In the genomic region with DNA sequence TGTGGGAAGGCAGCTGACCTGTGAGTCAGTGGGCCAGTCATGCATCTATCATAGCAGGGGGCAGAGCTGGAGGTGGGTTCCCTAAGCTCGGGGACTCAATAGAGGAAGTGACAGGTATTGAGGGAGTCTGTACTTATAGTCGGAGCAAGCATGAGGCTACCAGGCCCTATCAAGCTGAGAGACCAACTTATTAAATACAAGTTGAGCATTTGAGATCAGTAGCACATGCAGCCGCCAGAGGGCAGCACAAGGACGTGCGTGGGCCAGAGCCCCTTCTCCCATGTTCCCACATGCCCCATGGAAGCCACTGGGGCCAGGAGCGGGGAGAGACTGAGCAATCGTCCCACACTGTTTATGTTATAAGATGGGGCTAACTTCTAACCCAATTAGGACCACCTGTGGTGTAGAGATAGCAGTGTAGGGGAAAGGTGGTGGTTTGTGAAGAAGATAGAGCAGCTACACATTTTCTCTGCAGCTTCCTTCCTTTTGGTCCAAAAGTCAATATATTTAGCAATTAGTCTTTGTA, we compare ENCODE assay signal across 8 cellular contexts. TPM values are rescaled to one million over a fixed set of nuclear protein-coding genes. Genes with fewer than 3 reads are reported as not detected.
DNase-seq lines count a peak whose midpoint lies in the region; ATAC-seq, FAIRE-seq and TF ChIP-seq lines count a peak whose summit lies in the region.

No MANE protein-coding gene starts in this region.

- no peak overlapping the region for H3K27ac Mint-ChIP-seq in activated CD4-positive, alpha-beta T cell treated with anti-CD3 and anti-CD28 coated beads, Interleukin-2, amount 10 ng/mL, durations not matched to agents 24 days and 14 days
- no peak overlapping the region for H3K27ac Mint-ChIP-seq in effector memory CD8-positive, alpha-beta T cell
- H3K27ac Mint-ChIP-seq in naive thymus-derived CD4-positive, alpha-beta T cell = no peak overlapping the region

- TF ChIP-seq CTCF in D721Med (IDR thresholded peaks at IDR 0.05; ENCODE audit: insufficient read depth, missing control alignments) (peak; percentile 71), upper lobe of left lung (IDR thresholded peaks at IDR 0.05) (peak; percentile 22 to 61 (median 40))

- TF ChIP-seq POLR2A in upper lobe of left lung (IDR thresholded peaks at IDR 0.05) = no peak

- H3K4me3 Mint-ChIP-seq in activated CD4-positive, alpha-beta T cell treated with anti-CD3 and anti-CD28 coated beads, Interleukin-2, amount 10 ng/mL, durations not matched to agents 24 days and 14 days = no peak overlapping the region
- H3K4me3 Mint-ChIP-seq in effector memory CD8-positive, alpha-beta T cell = no peak overlapping the region
- H3K4me3 Mint-ChIP-seq in naive thymus-derived CD4-positive, alpha-beta T cell = no peak overlapping the region

- no peak overlapping the region for H3K27ac ChIP-seq in naive thymus-derived CD4-positive, alpha-beta T cell (ENCODE audit: low read depth, low read length)
- H3K27ac ChIP-seq in upper lobe of left lung = no peak overlapping the region

- H3K36me3 Mint-ChIP-seq in activated CD4-positive, alpha-beta T cell treated with anti-CD3 and anti-CD28 coated beads, Interleukin-2, amount 10 ng/mL, durations not matched to agents 24 days and 14 days (ENCODE audit: low read depth) = peaks cover 13% of the 10 kb centered on the region
- peaks cover 15% of the 10 kb centered on the region for H3K36me3 Mint-ChIP-seq in effector memory CD8-positive, alpha-beta T cell (ENCODE audit: insufficient read depth)
- peaks cover 6 to 32% (median 26%) of the 10 kb centered on the region in 5 donors for H3K36me3 Mint-ChIP-seq in naive thymus-derived CD4-positive, alpha-beta T cell

- 35 to 37% methylated on average over 4 to 7 of the region's 7 CpGs for WGBS in upper lobe of left lung, 2 donors

- ATAC-seq in GM21786 (IDR thresholded peaks at IDR 0.05; ENCODE audit: unreplicated experiment) = peak; percentile 56
- peak; percentile 66 for ATAC-seq in effector memory CD8-positive, alpha-beta T cell (replicated peaks)
- ATAC-seq in naive thymus-derived CD4-positive, alpha-beta T cell = peak; percentile 82
- ATAC-seq in upper lobe of left lung (ENCODE audit: low FRiP score in 2 of 2) = peak; percentile 46 to 61

- H3K4me1 Mint-ChIP-seq in activated CD4-positive, alpha-beta T cell treated with anti-CD3 and anti-CD28 coated beads, Interleukin-2, amount 10 ng/mL, durations not matched to agents 24 days and 14 days = no peaks in the 10 kb centered on the region
- H3K4me1 Mint-ChIP-seq in effector memory CD8-positive, alpha-beta T cell (ENCODE audit: low read depth in 2 of 2) = peaks cover 2 to 6% of the 10 kb centered on the region in 2 donors
- H3K4me1 Mint-ChIP-seq in naive thymus-derived CD4-positive, alpha-beta T cell = peaks cover 0 to 1% (median 0%) of the 10 kb centered on the region in 7 donors

- CTCF ChIA-PET in naive thymus-derived CD4-positive, alpha-beta T cell (lab: Charles Lee) = interaction anchor here (0.6 to 1.8 kb wide), 8 partner anchors 10 to 279 kb away, joined by 3 to 11 read pairs (median 4); a partner anchor contains a TSS

- H3K4me1 ChIP-seq in naive thymus-derived CD4-positive, alpha-beta T cell (ENCODE audit: control insufficient read depth in 2 of 2, insufficient read depth in 2 of 2, low read length in 2 of 2) = no peaks in the 10 kb centered on the region
- no peaks in the 10 kb centered on the region for H3K4me1 ChIP-seq in upper lobe of left lung

- H3K27me3 ChIP-seq in naive thymus-derived CD4-positive, alpha-beta T cell (ENCODE audit: control insufficient read depth in 2 of 2, insufficient read depth in 2 of 2, low read length in 2 of 2) = no peaks in the 10 kb centered on the region
- no peaks in the 10 kb centered on the region for H3K27me3 ChIP-seq in upper lobe of left lung

- DNase-seq in D721Med (ENCODE audit: insufficient read length, low spot score) (peak; percentile 31), NCI-H2171 treated with DMSO at 0.1 percent for 48 hours (lab: John Stamatoyannopoulos, UW) (peak; percentile 56), upper lobe of left lung (peak; percentile 16 to 63), NCI-H1436 (lab: John Stamatoyannopoulos, UW) (no peak)
- peak; percentile 81 for DNase-seq in activated CD4-positive, alpha-beta T cell treated with anti-CD3 and anti-CD28 coated beads, Interleukin-2, amount 10 ng/mL, durations not matched to agents 24 days and 14 days
- peak; percentile 38 to 44 (median 39) for DNase-seq in effector memory CD8-positive, alpha-beta T cell
- DNase-seq in naive thymus-derived CD4-positive, alpha-beta T cell = peak; percentile 4 to 49 (median 37)

- intact Hi-C loops in activated CD4-positive, alpha-beta T cell treated with anti-CD3 and anti-CD28 coated beads, Interleukin-2, amount 10 ng/mL, durations not matched to agents 24 days and 14 days (cut with micrococcal nuclease) = no loop called here
- intact Hi-C loops in naive thymus-derived CD4-positive, alpha-beta T cell (cut with micrococcal nuclease) = loop anchor here (1.0 to 10.0 kb wide), 4 partner anchors 150 to 968 kb away; no protein-coding TSS in a partner anchor

- TF ChIP-seq EP300 in upper lobe of left lung (IDR thresholded peaks at IDR 0.05) = no peak

- no peaks in the 10 kb centered on the region for H3K9me3 Mint-ChIP-seq in activated CD4-positive, alpha-beta T cell treated with anti-CD3 and anti-CD28 coated beads, Interleukin-2, amount 10 ng/mL, durations not matched to agents 24 days and 14 days
- no peaks in the 10 kb centered on the region for H3K9me3 Mint-ChIP-seq in effector memory CD8-positive, alpha-beta T cell
- no peaks in the 10 kb centered on the region for H3K9me3 Mint-ChIP-seq in naive thymus-derived CD4-positive, alpha-beta T cell

- H3K9me3 ChIP-seq in naive thymus-derived CD4-positive, alpha-beta T cell (ENCODE audit: control insufficient read depth in 2 of 3, low read length in 3 of 3) = no peaks in the 10 kb centered on the region
- H3K9me3 ChIP-seq in upper lobe of left lung = no peaks in the 10 kb centered on the region

- peaks cover 0 to 5% (median 0%) of the 10 kb centered on the region in 3 experiments for H3K36me3 ChIP-seq in naive thymus-derived CD4-positive, alpha-beta T cell (ENCODE audit: control insufficient read depth in 2 of 3, insufficient read depth in 3 of 3, low read length in 3 of 3)
- H3K36me3 ChIP-seq in upper lobe of left lung = peaks cover 0 to 45% (median 6%) of the 10 kb centered on the region in 4 donors

- no peaks in the 10 kb centered on the region for H3K27me3 Mint-ChIP-seq in activated CD4-positive, alpha-beta T cell treated with anti-CD3 and anti-CD28 coated beads, Interleukin-2, amount 10 ng/mL, durations not matched to agents 24 days and 14 days
- no peaks in the 10 kb centered on the region for H3K27me3 Mint-ChIP-seq in effector memory CD8-positive, alpha-beta T cell
- no peaks in the 10 kb centered on the region for H3K27me3 Mint-ChIP-seq in naive thymus-derived CD4-positive, alpha-beta T cell

- FAIRE-seq in D721Med (lab: Jason Lieb, UNC) = no peak

- POLR2A ChIA-PET in naive thymus-derived CD4-positive, alpha-beta T cell (lab: Charles Lee) = interaction anchor here (0.6 kb wide), 1 partner anchor 128 kb away, joined by 6 read pairs; no protein-coding TSS in a partner anchor

- no peak overlapping the region for H3K4me3 ChIP-seq in naive thymus-derived CD4-positive, alpha-beta T cell (ENCODE audit: low read length)
- no peak overlapping the region for H3K4me3 ChIP-seq in upper lobe of left lung

RNA-seq across cellular contexts. Expression of a gene that starts 13.0 kb away (rescaled TPM):
- 0.17 TPM in 1 of 2 replicates, not detected in the other for total RNA-seq in activated CD4-positive, alpha-beta T cell treated with anti-CD3 and anti-CD28 coated beads, Interleukin-2, amount 10 ng/mL, durations not matched to agents 24 days and 14 days
- total RNA-seq in naive thymus-derived CD4-positive, alpha-beta T cell = 1 to 10 TPM in 1 of 5 experiments, under 1 TPM in 4; 0.31 to 1.6 (median 0.76) TPM
- polyA plus RNA-seq in naive thymus-derived CD4-positive, alpha-beta T cell = under 1 TPM in 1 of 2 donors, not detected in 1; 0.08 TPM
- total RNA-seq in upper lobe of left lung = 1 to 10 TPM in 3 of 6 donors, under 1 TPM in 3; 0.44 to 4.2 (median 1.0) TPM

RNA-seq across cellular contexts. Expression of a gene that starts 17.0 kb away (rescaled TPM):
- 6.6 TPM in 2 replicates for total RNA-seq in activated CD4-positive, alpha-beta T cell treated with anti-CD3 and anti-CD28 coated beads, Interleukin-2, amount 10 ng/mL, durations not matched to agents 24 days and 14 days
- 1 to 10 TPM; 4.0 to 8.1 (median 5.3) TPM for total RNA-seq in naive thymus-derived CD4-positive, alpha-beta T cell
- polyA plus RNA-seq in naive thymus-derived CD4-positive, alpha-beta T cell = 1 to 10 TPM; 4.6 to 4.8 TPM
- total RNA-seq in upper lobe of left lung = 10 to 100 TPM in 4 of 6 donors, 1 to 10 TPM in 2; 7.9 to 19.4 (median 11.2) TPM
